8 cellular contexts compared by ENCODE assay signal in genomic region chr6:217048-217659, GRCh38.
DNase-seq lines count a peak whose midpoint lies in the region; ATAC-seq and TF ChIP-seq lines count a peak whose summit lies in the region.

No MANE protein-coding gene starts in this region.

- H3K4me3 Mint-ChIP-seq in activated B cell treated with CpG ODN at 0.5 μM for 24 hours, result peak overlapping the region; percentile 61

- DNase-seq in activated gamma-delta T cell treated with Interleukin-2 at 50 U/mL for 16 hours (peak; percentile 13), activated gamma-delta T cell (lab: John Stamatoyannopoulos, UW) (no peak), activated B cell treated with CpG ODN at 0.5 μM for 24 hours (no peak), right atrium auricular region (ENCODE audit: low spot score) (no peak), transverse colon (peak; percentile 44), NCI-H187 (lab: John Stamatoyannopoulos, UW) (no peak), NCI-H1105 (lab: John Stamatoyannopoulos, UW) (no peak)

- 73 to 77% methylated on average over 2 to 12 of the region's 12 CpGs for WGBS in transverse colon (ENCODE audit: low coverage in 1 of 2), 2 donors

- in situ Hi-C loops in transverse colon (cut with MboI; ENCODE audit: low pct_ligation_motif_present in 1 of 4, low pct_unique_long_range_greater_than_20kb in 1 of 4, low sequenced_read_pairs in 3 of 4), result no loop called here

- ATAC-seq in activated B cell treated with CpG ODN at 0.5 μM for 24 hours (ENCODE audit: low read depth), result no peak
- ATAC-seq in HG02588 (IDR thresholded peaks at IDR 0.05; ENCODE audit: unreplicated experiment), result no peak

- intact Hi-C loops in activated B cell treated with CpG ODN at 0.5 μM for 24 hours (cut with micrococcal nuclease), result no loop called here
- intact Hi-C loops in transverse colon (cut with DNase I; ENCODE audit: low total_unique reads), result no loop called here

- H3K27me3 Mint-ChIP-seq in activated B cell treated with CpG ODN at 0.5 μM for 24 hours, result no peaks in the 10 kb centered on the region

- no peak for TF ChIP-seq CTCF in activated B cell treated with CpG ODN at 0.5 μM for 24 hours (IDR thresholded peaks at IDR 0.05)
- TF ChIP-seq CTCF in right atrium auricular region (IDR thresholded peaks at IDR 0.05), result peak; percentile 15 to 55
- peak; percentile 35 to 46 (median 42) for TF ChIP-seq CTCF in transverse colon (IDR thresholded peaks at IDR 0.05)

- H3K4me1 ChIP-seq in right atrium auricular region (no peaks in the 10 kb centered on the region), transverse colon (no peaks in the 10 kb centered on the region)

- no peak overlapping the region for H3K4me3 ChIP-seq in right atrium auricular region
- H3K4me3 ChIP-seq in transverse colon, result no peak overlapping the region

- H3K4me1 Mint-ChIP-seq in activated B cell treated with CpG ODN at 0.5 μM for 24 hours, result peaks cover 81% of the 10 kb centered on the region

- TF ChIP-seq POLR2A in transverse colon (IDR thresholded peaks at IDR 0.05), result no peak

- H3K27ac Mint-ChIP-seq in activated B cell treated with CpG ODN at 0.5 μM for 24 hours, result peak overlapping the region; percentile 90

- peaks cover 0 to 11% of the 10 kb centered on the region in 2 donors for H3K9me3 ChIP-seq in right atrium auricular region
- H3K9me3 ChIP-seq in transverse colon, result no peaks in the 10 kb centered on the region

- no peak overlapping the region for H3K27ac ChIP-seq in right atrium auricular region
- H3K27ac ChIP-seq in transverse colon, result no peak overlapping the region

- no peaks in the 10 kb centered on the region for H3K36me3 ChIP-seq in right atrium auricular region
- no peaks in the 10 kb centered on the region for H3K36me3 ChIP-seq in transverse colon

- POLR2A ChIA-PET in activated B cell treated with CpG ODN at 0.5 μM for 24 hours (lab: Charles Lee), result interaction anchor here (1.1 to 6.7 kb wide), 11 partner anchors 9 to 187 kb away, joined by 3 to 137 read pairs (median 20); partner anchors contain the start of genes DUSP22 and IRF4

- H3K36me3 Mint-ChIP-seq in activated B cell treated with CpG ODN at 0.5 μM for 24 hours (ENCODE audit: low read depth), result no peaks in the 10 kb centered on the region

- no peaks in the 10 kb centered on the region for H3K27me3 ChIP-seq in right atrium auricular region
- H3K27me3 ChIP-seq in transverse colon, result peaks cover 6% of the 10 kb centered on the region

- no peaks in the 10 kb centered on the region for H3K9me3 Mint-ChIP-seq in activated B cell treated with CpG ODN at 0.5 μM for 24 hours

- no peak for TF ChIP-seq EP300 in transverse colon (IDR thresholded peaks at IDR 0.05; ENCODE audit: low read depth)

- CTCF ChIA-PET in activated B cell treated with CpG ODN at 0.5 μM for 24 hours (lab: Charles Lee), result interaction anchor here (1.0 to 4.5 kb wide), 13 partner anchors 9 to 186 kb away, joined by 3 to 27 read pairs (median 4); no protein-coding TSS in a partner anchor

Comparison
In these comparisons a context has a peak if more than half of its experiments do, and no peak if none do; other contexts are left out.
1. DNase-seq: peak in activated gamma-delta T cell treated with Interleukin-2 at 50 U/mL for 16 hours (single experiment) and transverse colon (single experiment); none in activated gamma-delta T cell (single experiment), activated B cell treated with CpG ODN at 0.5 μM for 24 hours (single experiment), right atrium auricular region (single experiment), NCI-H187 (0 of 2) and NCI-H1105 (single experiment).